In genomic region chr5:171808951-171809350, GRCh38 we compare ENCODE assay signal across 31 cellular contexts. TPM values are rescaled to one million over a fixed set of nuclear protein-coding genes. Genes with fewer than 3 reads are reported as not detected.
DNase-seq lines count a peak whose midpoint lies in the region; ATAC-seq and TF ChIP-seq lines count a peak whose summit lies in the region.
"Had no signal": no experiment of that assay in that cellular context is flagged by ENCODE, and none has a peak within 500 bp of the region (broad histone marks: within the 10 kb centered on the region; RNA-seq: fewer than 3 reads in every experiment).

No MANE protein-coding gene starts in this region.

- BruUV-seq in IMR-90 (replicated peaks; lab: Mats Ljungman, UMichigan): no TSS peak

- H3K23ac ChIP-seq in IMR-90 (ENCODE audit: low read depth, low read length): no peak overlapping the region

- TF ChIP-seq RAD21 in IMR-90 (IDR thresholded peaks at IDR 0.05; ENCODE audit: low read length): no peak

- H3K4me1 ChIP-seq in IMR-90 (ENCODE audit: control insufficient read depth, insufficient read depth, low read length): no peaks in the 10 kb centered on the region
- H3K4me1 ChIP-seq in colonic mucosa: no peaks in the 10 kb centered on the region
- H3K4me1 ChIP-seq: A549, gastroesophageal sphincter, pancreas had no signal

- H2AK9ac ChIP-seq in IMR-90 (replicated peaks; ENCODE audit: low read depth, low read length, poor library complexity): no peak overlapping the region

- no peaks in the 10 kb centered on the region for H3K9me1 ChIP-seq in IMR-90 (ENCODE audit: insufficient read depth, low read length)

- H2BK20ac ChIP-seq in IMR-90 (ENCODE audit: low read depth, low read length): no peak overlapping the region

- H3K18ac ChIP-seq in IMR-90 (ENCODE audit: low read depth, low read length): no peak overlapping the region

- intact Hi-C loops in IMR-90 (cut with micrococcal nuclease) (loop anchor here (1.0 kb wide), 1 partner anchor 36 kb away; no protein-coding TSS in a partner anchor), colonic mucosa (cut with DNase I) (no loop called here), left colon (cut with DNase I, micrococcal nuclease) (no loop called here)

- H3K36me3 ChIP-seq in IMR-90 (ENCODE audit: control insufficient read depth, insufficient read depth, low read length): no peaks in the 10 kb centered on the region
- H3K36me3 ChIP-seq in brain microvascular endothelial cell (replicated peaks): no peaks in the 10 kb centered on the region
- H3K36me3 ChIP-seq in colonic mucosa: no peaks in the 10 kb centered on the region
- H3K36me3 ChIP-seq: gastroesophageal sphincter, pancreas, thoracic aorta had no signal

- peak; percentile 83 for ATAC-seq in IMR-90 (ENCODE audit: low read depth)
- no peak for ATAC-seq in left colon
- ATAC-seq: A549; activated CD8-positive, alpha-beta T cell treated with anti-CD3 and anti-CD28 coated beads, Interleukin-2, amount 10 ng/mL, durations not matched to agents 7 days and 5 days; gastroesophageal sphincter; natural killer cell treated with Interleukin-12 subunit alpha and Interleukin-12 subunit beta and Interleukin-15 and Interleukin-18, amount 100 ng/mL, for 72 hours; Panc1; pancreas; sciatic nerve had no signal

- TF ChIP-seq CTCF in AG09309 (IDR thresholded peaks at IDR 0.05; ENCODE audit: control insufficient read depth, insufficient read depth, low read depth, low read length, missing control alignments) (no peak), IMR-90 (conservative IDR thresholded peaks at IDR 0.05; ENCODE audit: low read depth, low read length) (no peak), brain microvascular endothelial cell (IDR thresholded peaks at IDR 0.05; ENCODE audit: low read depth, low read length, missing control alignments) (no peak), fibroblast of the aortic adventitia (IDR thresholded peaks at IDR 0.05; ENCODE audit: insufficient read depth, low read length) (no peak), colonic mucosa (IDR thresholded peaks at IDR 0.05) (no peak)

- no peak overlapping the region for H3K4me2 ChIP-seq in IMR-90 (ENCODE audit: low read depth, low read length)
- H3K4me2 ChIP-seq: A549, KMS-11 had no signal

- H3K27ac ChIP-seq in IMR-90 (ENCODE audit: insufficient read depth, low read length) (no peak overlapping the region), brain microvascular endothelial cell (no peak overlapping the region), colonic mucosa (no peak overlapping the region)
- H3K27ac ChIP-seq: A549, gastroesophageal sphincter, KMS-11, pancreas, thoracic aorta had no signal

- H2AFZ ChIP-seq in IMR-90 (replicated peaks; ENCODE audit: low read length, poor library complexity): no peak overlapping the region

- no peak overlapping the region for H4K5ac ChIP-seq in IMR-90 (ENCODE audit: low read depth, low read length)

- DNase-seq in AG09309 (ENCODE audit: low read depth): peak; percentile 34
- DNase-seq in IMR-90: peak; percentile 71
- DNase-seq in brain microvascular endothelial cell: peak; percentile 16
- DNase-seq in fibroblast of the aortic adventitia (ENCODE audit: low read depth): peak; percentile 61
- no peak for DNase-seq in medulla oblongata (ENCODE audit: extremely low spot score)
- DNase-seq in MV-4-11 (lab: John Stamatoyannopoulos, UW): no peak
- DNase-seq in colonic mucosa: no peak
- DNase-seq in left colon: no peak
- DNase-seq: activated CD4-positive, CD25-positive, alpha-beta regulatory T cell; activated CD8-positive, alpha-beta T cell treated with anti-CD3 and anti-CD28 coated beads, Interleukin-2, amount 10 ng/mL, durations not matched to agents 7 days and 5 days; activated naive CD4-positive, alpha-beta T cell; activated T-cell treated with anti-CD3 and anti-CD28 coated beads, Interleukin-2, amount 50 U/mL, for 1 hour; anterior cingulate cortex; cortex of kidney; GDM1; NCI-H1092; NCI-H1930; NCI-H446; NK-92 treated with Interleukin-12 subunit alpha and Interleukin-12 subunit beta, amount 100 ng/mL, for 24 hours; pancreas had no signal

- no peaks in the 10 kb centered on the region for H3K79me1 ChIP-seq in IMR-90 (ENCODE audit: low read depth in 1 of 2, low read length in 2 of 2)

- in situ Hi-C loops in IMR-90 (cut with MboI; ENCODE audit: low sequenced_read_pairs) (no loop called here), brain microvascular endothelial cell (cut with HindIII; ENCODE audit: low pct_ligation_motif_present, low sequenced_read_pairs) (no loop called here)

- no peak overlapping the region for H4K91ac ChIP-seq in IMR-90 (ENCODE audit: insufficient read depth, low read depth, low read length)

- no peak overlapping the region for H2BK15ac ChIP-seq in IMR-90 (ENCODE audit: low read depth, low read length)

- POLR2A ChIA-PET in IMR-90 (lab: Charles Lee; ENCODE audit: unreplicated experiment): no interaction called here

- H3K9me3 ChIP-seq in IMR-90 (ENCODE audit: control insufficient read depth, insufficient read depth, low read length): no peaks in the 10 kb centered on the region
- H3K9me3 ChIP-seq in colonic mucosa: no peaks in the 10 kb centered on the region
- H3K9me3 ChIP-seq: pancreas had no signal

- H2BK120ac ChIP-seq in IMR-90 (ENCODE audit: low read depth, low read length): no peak overlapping the region

- no peak overlapping the region for H4K8ac ChIP-seq in IMR-90 (ENCODE audit: low read depth in 2 of 2, low read length in 2 of 2)

- no peak overlapping the region for H3K56ac ChIP-seq in IMR-90 (ENCODE audit: extremely low read depth, insufficient read depth, low read length)

- H3K9ac ChIP-seq in IMR-90 (ENCODE audit: low read depth, low read length): no peak overlapping the region
- H3K9ac ChIP-seq in colonic mucosa (ENCODE audit: low read depth in 2 of 2, low read length in 2 of 2): no peak overlapping the region
- H3K9ac ChIP-seq: KMS-11 had no signal

- H4K20me1 ChIP-seq in IMR-90 (ENCODE audit: insufficient read depth, low read length): no peaks in the 10 kb centered on the region

- dilution Hi-C loops in IMR-90 (cut with HindIII; ENCODE audit: low sequenced_read_pairs, unreplicated experiment): no loop called here

- no peak for TF ChIP-seq POLR2A in IMR-90 (IDR thresholded peaks at IDR 0.05; ENCODE audit: low read depth, low read length)

- CTCF ChIA-PET in IMR-90 (lab: Yijun Ruan, JAX): no interaction called here

- H3K4ac ChIP-seq in IMR-90 (ENCODE audit: low read depth, low read length): no peak overlapping the region

- H3K4me3 ChIP-seq in AG09309 (ENCODE audit: control insufficient read depth, low read depth, low read length): no peak overlapping the region
- H3K4me3 ChIP-seq in IMR-90 (ENCODE audit: insufficient read depth, low read depth, low read length): no peak overlapping the region
- no peak overlapping the region for H3K4me3 ChIP-seq in brain microvascular endothelial cell (ENCODE audit: low read depth, low read length)
- no peak overlapping the region for H3K4me3 ChIP-seq in fibroblast of the aortic adventitia (ENCODE audit: low read depth, low read length)
- H3K4me3 ChIP-seq in colonic mucosa: no peak overlapping the region
- H3K4me3 ChIP-seq: A549, gastroesophageal sphincter, pancreas, thoracic aorta had no signal

- no peak overlapping the region for H2AK5ac ChIP-seq in IMR-90 (ENCODE audit: low read depth, low read length)

- peaks cover 16% of the 10 kb centered on the region for H3K27me3 ChIP-seq in IMR-90 (ENCODE audit: control insufficient read depth, insufficient read depth, low read length)
- peaks cover 18% of the 10 kb centered on the region for H3K27me3 ChIP-seq in brain microvascular endothelial cell (replicated peaks)
- H3K27me3 ChIP-seq in colonic mucosa: no peaks in the 10 kb centered on the region
- H3K27me3 ChIP-seq: pancreas had no signal

- no peak overlapping the region for H2BK5ac ChIP-seq in IMR-90 (ENCODE audit: low read depth, low read length, poor library complexity, severe bottlenecking)

- H3K14ac ChIP-seq in IMR-90 (replicated peaks; ENCODE audit: low read depth, low read length): no peak overlapping the region

TF ChIP-seq in IMR-90, 13 proteins besides CTCF, POLR2A, EP300 and RAD21:
- TF ChIP-seq BHLHE40 (IDR thresholded peaks at IDR 0.05; ENCODE audit: low read depth, low read length) (no peak), MXI1 (IDR thresholded peaks at IDR 0.05; ENCODE audit: borderline replicate concordance, low read depth, low read length) (no peak), ELK1 (IDR thresholded peaks at IDR 0.05; ENCODE audit: borderline replicate concordance, low read depth, low read length) (no peak), MAFK (IDR thresholded peaks at IDR 0.05; ENCODE audit: low read depth, low read length) (no peak), CHD1 (IDR thresholded peaks at IDR 0.05; ENCODE audit: low read depth, low read length) (no peak), RFX5 (IDR thresholded peaks at IDR 0.05; ENCODE audit: low read depth, low read length) (peak; percentile 32; the same call in 1 of the 2 replicates), RCOR1 (IDR thresholded peaks at IDR 0.05; ENCODE audit: insufficient replicate concordance, low read length) (no peak)
TF ChIP-seq in IMR-90: peak in this region for 1.

RNA-seq across cellular contexts. Expression of gene SMIM23, which starts 23.3 kb away (rescaled TPM):
- not detected in 2 replicates for total RNA-seq in IMR-90 (2012; rRNA removed)
- not detected in 2 replicates for polyA plus RNA-seq in IMR-90 (2012; rRNA removed)
- polyA plus RNA-seq in IMR-90 (2012; cell fraction: cytosol; rRNA removed): not detected in 2 replicates
- not detected in 2 replicates for polyA plus RNA-seq in IMR-90 (2012; cell fraction: nucleus; rRNA removed; ENCODE audit: low replicate concordance)
- total RNA-seq in fibroblast of the aortic adventitia (ENCODE audit: low replicate concordance): not detected in 2 replicates
- not detected for total RNA-seq in colonic mucosa
- total RNA-seq in left colon: not detected
- total RNA-seq: activated CD8-positive, alpha-beta T cell treated with anti-CD3 and anti-CD28 coated beads, Interleukin-2, amount 10 ng/mL, durations not matched to agents 7 days and 5 days; endothelial cell of umbilical vein; gastroesophageal sphincter; H4; HT1080; natural killer cell treated with Interleukin-12 subunit alpha and Interleukin-12 subunit beta and Interleukin-15 and Interleukin-18, amount 100 ng/mL, for 72 hours; pancreas; sciatic nerve; thoracic aorta had no signal
- polyA plus RNA-seq: A549, CD14-positive monocyte, endothelial cell of umbilical vein, pancreas had no signal

Comparison
In these comparisons a context has a peak if more than half of its experiments do, and no peak if none do; other contexts are left out.
1. DNase-seq: peak in AG09309 (single experiment), IMR-90 (single experiment), brain microvascular endothelial cell (single experiment) and fibroblast of the aortic adventitia (single experiment); none in medulla oblongata (single experiment), MV-4-11 (single experiment), colonic mucosa (single experiment) and left colon (0 of 2).